In genomic region chr5:159331099-159331973, GRCh38 we compare ENCODE assay signal across 8 cellular contexts. TPM values are rescaled to one million over a fixed set of nuclear protein-coding genes. Genes with fewer than 3 reads are reported as not detected.
A peak's percentile ranks its signal among the peaks of the same experiment; 100 is the strongest.
DNase-seq lines count a peak whose midpoint lies in the region; ATAC-seq and TF ChIP-seq lines count a peak whose summit lies in the region.

No MANE protein-coding gene starts in this region.

- no peak for TF ChIP-seq POLR2A in gastroesophageal sphincter (IDR thresholded peaks at IDR 0.05)
- no peak for TF ChIP-seq POLR2A in ovary (IDR thresholded peaks at IDR 0.05)
- no peak for TF ChIP-seq POLR2A in upper lobe of left lung (IDR thresholded peaks at IDR 0.05)

- no peaks in the 10 kb centered on the region for H3K9me3 Mint-ChIP-seq in activated T-helper 2 cell treated with anti-CD3 and anti-CD28 coated beads, Interferon-gamma antibody, Interleukin-2, Interleukin-4, amounts not matched to agents 10 μg/mL and 5 μg/mL and 100 μg/mL, durations not matched to agents 14 hours and 24 hours and 36 hours

- peak overlapping the region in 1 of 2 donors; percentile 44 for H3K4me3 ChIP-seq in gastroesophageal sphincter
- H3K4me3 ChIP-seq in ovary: peak overlapping the region; percentile 26
- peak overlapping the region; percentile 11 to 50 (median 42) for H3K4me3 ChIP-seq in upper lobe of left lung

- H3K4me1 ChIP-seq in gastroesophageal sphincter (peaks cover 0 to 11% (median 3%) of the 10 kb centered on the region in 3 donors), ovary (ENCODE audit: insufficient read depth) (peaks cover 5% of the 10 kb centered on the region), upper lobe of left lung (peaks cover 0 to 10% (median 5%) of the 10 kb centered on the region in 4 donors)

- intact Hi-C loops in activated T-helper 2 cell treated with anti-CD3 and anti-CD28 coated beads, Interferon-gamma antibody, Interleukin-2, Interleukin-4, amounts not matched to agents 10 μg/mL and 5 μg/mL and 100 μg/mL, durations not matched to agents 14 hours and 24 hours and 36 hours (cut with micrococcal nuclease): loop anchor here (5.0 kb wide), 3 partner anchors 186 to 656 kb away; partner anchors contain the start of gene ADRA1B
- intact Hi-C loops in ovary (cut with DNase I): no loop called here

- H3K4me3 Mint-ChIP-seq in activated T-helper 2 cell treated with anti-CD3 and anti-CD28 coated beads, Interferon-gamma antibody, Interleukin-2, Interleukin-4, amounts not matched to agents 10 μg/mL and 5 μg/mL and 100 μg/mL, durations not matched to agents 14 hours and 24 hours and 36 hours (ENCODE audit: low read depth): peak overlapping the region; percentile 54

- no peak for TF ChIP-seq EP300 in gastroesophageal sphincter (IDR thresholded peaks at IDR 0.05)
- no peak for TF ChIP-seq EP300 in ovary (IDR thresholded peaks at IDR 0.05)
- no peak for TF ChIP-seq EP300 in upper lobe of left lung (IDR thresholded peaks at IDR 0.05)

- H3K27ac Mint-ChIP-seq in activated T-helper 2 cell treated with anti-CD3 and anti-CD28 coated beads, Interferon-gamma antibody, Interleukin-2, Interleukin-4, amounts not matched to agents 10 μg/mL and 5 μg/mL and 100 μg/mL, durations not matched to agents 14 hours and 24 hours and 36 hours: no peak overlapping the region

- H3K27me3 Mint-ChIP-seq in activated T-helper 2 cell treated with anti-CD3 and anti-CD28 coated beads, Interferon-gamma antibody, Interleukin-2, Interleukin-4, amounts not matched to agents 10 μg/mL and 5 μg/mL and 100 μg/mL, durations not matched to agents 14 hours and 24 hours and 36 hours (ENCODE audit: low read depth): peaks cover 41% of the 10 kb centered on the region

- H3K27me3 ChIP-seq in gastroesophageal sphincter (peaks cover 50% of the 10 kb centered on the region), ovary (no peaks in the 10 kb centered on the region), upper lobe of left lung (no peaks in the 10 kb centered on the region)

- DNase-seq in SHP77 (lab: John Stamatoyannopoulos, UW) (peak; percentile 11 to 21), SHP77 treated with DMSO at 0.1 percent for 48 hours (lab: John Stamatoyannopoulos, UW) (no peak), RKO (ENCODE audit: low spot score) (peak; percentile 19), ovary (peak; percentile 28 to 76 (median 47)), upper lobe of left lung (peak; percentile 77 to 95)
- DNase-seq in activated T-helper 2 cell treated with anti-CD3 and anti-CD28 coated beads, Interferon-gamma antibody, Interleukin-2, Interleukin-4, amounts not matched to agents 10 μg/mL and 5 μg/mL and 100 μg/mL, durations not matched to agents 14 hours and 24 hours and 36 hours (ENCODE audit: low spot score): peak; percentile 64

- no peaks in the 10 kb centered on the region for H3K36me3 Mint-ChIP-seq in activated T-helper 2 cell treated with anti-CD3 and anti-CD28 coated beads, Interferon-gamma antibody, Interleukin-2, Interleukin-4, amounts not matched to agents 10 μg/mL and 5 μg/mL and 100 μg/mL, durations not matched to agents 14 hours and 24 hours and 36 hours (ENCODE audit: low read depth)

- peak in 3 of 4 experiments; percentile 25 to 73 (median 44) for TF ChIP-seq CTCF in gastroesophageal sphincter (IDR thresholded peaks at IDR 0.05)
- TF ChIP-seq CTCF in ovary (IDR thresholded peaks at IDR 0.05): peak in 2 of 3 donors; percentile 36 to 46
- peak; percentile 75 to 86 (median 82) for TF ChIP-seq CTCF in upper lobe of left lung (IDR thresholded peaks at IDR 0.05)

- no peaks in the 10 kb centered on the region for H3K36me3 ChIP-seq in gastroesophageal sphincter
- H3K36me3 ChIP-seq in ovary: no peaks in the 10 kb centered on the region
- no peaks in the 10 kb centered on the region for H3K36me3 ChIP-seq in upper lobe of left lung

- H3K27ac ChIP-seq in gastroesophageal sphincter (peak overlapping the region in 1 of 4 donors; percentile 63), ovary (no peak overlapping the region), upper lobe of left lung (peak overlapping the region in 2 of 4 donors; percentile 50 to 56)

- peaks cover 29% of the 10 kb centered on the region for H3K4me1 Mint-ChIP-seq in activated T-helper 2 cell treated with anti-CD3 and anti-CD28 coated beads, Interferon-gamma antibody, Interleukin-2, Interleukin-4, amounts not matched to agents 10 μg/mL and 5 μg/mL and 100 μg/mL, durations not matched to agents 14 hours and 24 hours and 36 hours (ENCODE audit: low read depth)

- H3K9me3 ChIP-seq in gastroesophageal sphincter: no peaks in the 10 kb centered on the region
- H3K9me3 ChIP-seq in ovary: no peaks in the 10 kb centered on the region
- H3K9me3 ChIP-seq in upper lobe of left lung: no peaks in the 10 kb centered on the region

- WGBS in gastroesophageal sphincter (ENCODE audit: low coverage in 1 of 2), 2 donors: 20 to 35% methylated on average over 2 to 4 of the region's 50 CpGs
- 4 to 7% (median 5%) methylated on average over 45 to 50 of the region's 50 CpGs for WGBS in ovary, 3 donors
- WGBS in upper lobe of left lung, 2 donors: 9 to 20% methylated on average over 10 to 44 of the region's 50 CpGs

- ATAC-seq in HG03066 (IDR thresholded peaks at IDR 0.05; ENCODE audit: low read depth, unreplicated experiment): peak; percentile 69
- peak; percentile 84 for ATAC-seq in gastroesophageal sphincter
- peak; percentile 85 to 95 for ATAC-seq in upper lobe of left lung (ENCODE audit: low FRiP score in 2 of 2)

RNA-seq across cellular contexts. Expression of gene IL12B, which starts 1.0 kb away (rescaled TPM):
- not detected in 2 replicates for total RNA-seq in activated T-helper 2 cell treated with anti-CD3 and anti-CD28 coated beads, Interferon-gamma antibody, Interleukin-2, Interleukin-4, amounts not matched to agents 10 μg/mL and 5 μg/mL and 100 μg/mL, durations not matched to agents 14 hours and 24 hours and 36 hours
- total RNA-seq in gastroesophageal sphincter: not detected
- total RNA-seq in ovary: not detected
- polyA plus RNA-seq in ovary: not detected
- total RNA-seq in upper lobe of left lung: not detected
